Comparison of ENCODE assay signal across 26 cellular contexts in genomic region chr20:10577648-10578047, GRCh38.
"Had no signal": no experiment of that assay in that cellular context is flagged by ENCODE, and none has a peak within 500 bp of the region (broad histone marks: within the 10 kb centered on the region; RNA-seq: fewer than 3 reads in every experiment).

No MANE protein-coding gene starts in this region.

- ATAC-seq: activated CD4-positive, CD25-positive, alpha-beta regulatory T cell treated with anti-CD3 and anti-CD28 coated beads, Interleukin-2, amount 50 U/mL, for 24 hours; activated CD8-positive, alpha-beta T cell treated with anti-CD3 and anti-CD28 coated beads, Interleukin-2, amount 10 ng/mL, durations not matched to agents 7 days and 5 days; body of pancreas; K562 had no signal

- DNase-seq: activated CD4-positive, alpha-beta T cell treated with anti-CD3 and anti-CD28 coated beads for 48 hours; activated CD4-positive, alpha-beta T cell treated with anti-CD3 and anti-CD28 coated beads, Interleukin-2, amount 50 U/mL, for 4 hours; activated CD8-positive, alpha-beta memory T cell treated with anti-CD3 and anti-CD28 coated beads, Interleukin-2, amount 50 U/mL, for 48 hours; activated CD8-positive, alpha-beta T cell treated with anti-CD3 and anti-CD28 coated beads, Interleukin-2, amount 10 ng/mL, durations not matched to agents 7 days and 5 days; activated naive CD4-positive, alpha-beta T cell treated with anti-CD3 and anti-CD28 coated beads, Interleukin-2, amount 50 U/mL, for 16 hours; activated naive CD8-positive, alpha-beta T cell treated with anti-CD3 and anti-CD28 coated beads, Interleukin-2, amount 10 ng/mL, durations not matched to agents 7 days and 5 days; activated T-cell treated with anti-CD3 and anti-CD28 coated beads, Interleukin-2, amount 50 U/mL, for 1 hour; adrenal gland; anterior cingulate cortex; body of pancreas; Karpas-422; NCI-H1048; NCI-H1417; NCI-H2029; NCI-H2107; NCI-H2171 treated with DMSO at 0.1 percent for 48 hours; NCI-H226; NCI-H526; NCI-H774; Peyer's patch; SHP77 had no signal

- H3K4me3 ChIP-seq: adrenal gland, body of pancreas, K562, Peyer's patch, SJSA1 had no signal

- H3K4me1 ChIP-seq: adrenal gland, Peyer's patch had no signal

- H3K36me3 ChIP-seq: adrenal gland, Peyer's patch, SJSA1 had no signal

- H3K27ac ChIP-seq: adrenal gland, body of pancreas, Peyer's patch, RWPE1, SJSA1 had no signal

- H3K9me3 ChIP-seq: adrenal gland, body of pancreas, Peyer's patch, SJSA1 had no signal

- H3K27ac Mint-ChIP-seq: activated CD8-positive, alpha-beta T cell treated with anti-CD3 and anti-CD28 coated beads, Interleukin-2, amount 10 ng/mL, durations not matched to agents 7 days and 5 days; activated naive CD8-positive, alpha-beta T cell treated with anti-CD3 and anti-CD28 coated beads, Interleukin-2, amount 10 ng/mL, durations not matched to agents 7 days and 5 days; T-helper 1 cell treated with Interleukin-12 subunit alpha and Interleukin-12 subunit beta and Interleukin-4 antibody, amounts not matched to agents 30 μg/mL and 1 μg/mL, for 36 hours had no signal

- H3K27me3 Mint-ChIP-seq: activated naive CD8-positive, alpha-beta T cell treated with anti-CD3 and anti-CD28 coated beads, Interleukin-2, amount 10 ng/mL, durations not matched to agents 7 days and 5 days had no signal

- FAIRE-seq: K562 had no signal

- H3K27me3 ChIP-seq: adrenal gland, body of pancreas, Peyer's patch, SJSA1 had no signal

- H3K9me3 Mint-ChIP-seq: activated naive CD8-positive, alpha-beta T cell treated with anti-CD3 and anti-CD28 coated beads, Interleukin-2, amount 10 ng/mL, durations not matched to agents 7 days and 5 days; T-helper 1 cell treated with Interleukin-12 subunit alpha and Interleukin-12 subunit beta and Interleukin-4 antibody, amounts not matched to agents 30 μg/mL and 1 μg/mL, for 36 hours had no signal

- H3K4me3 Mint-ChIP-seq: activated CD8-positive, alpha-beta T cell treated with anti-CD3 and anti-CD28 coated beads, Interleukin-2, amount 10 ng/mL, durations not matched to agents 7 days and 5 days; activated naive CD8-positive, alpha-beta T cell treated with anti-CD3 and anti-CD28 coated beads, Interleukin-2, amount 10 ng/mL, durations not matched to agents 7 days and 5 days; T-helper 1 cell treated with Interleukin-12 subunit alpha and Interleukin-12 subunit beta and Interleukin-4 antibody, amounts not matched to agents 30 μg/mL and 1 μg/mL, for 36 hours had no signal
